10 cellular contexts compared by ENCODE assay signal in the genomic region with DNA sequence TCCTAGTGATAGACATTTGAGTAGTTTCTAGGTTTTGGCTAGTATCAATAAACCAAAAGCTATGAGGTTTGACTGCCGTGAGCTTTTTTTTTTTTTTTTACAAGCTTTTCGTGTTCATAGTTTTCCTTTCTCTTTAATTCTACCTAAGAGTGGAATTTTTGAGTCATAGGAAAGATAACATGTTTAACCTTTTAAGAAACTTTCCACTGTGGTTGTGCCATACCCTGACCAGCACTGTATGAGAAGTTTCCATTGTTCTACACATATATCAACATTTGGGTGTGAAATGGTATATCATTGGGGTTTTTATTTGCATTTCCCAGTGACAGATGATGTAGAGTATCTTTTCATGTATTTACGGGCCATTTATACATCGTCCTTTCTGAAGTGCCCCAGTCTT. TPM values are rescaled to one million over a fixed set of nuclear protein-coding genes. Genes with fewer than 3 reads are reported as not detected.
A peak's percentile ranks its signal among the peaks of the same experiment; 100 is the strongest.
DNase-seq lines count a peak whose midpoint lies in the region; ATAC-seq and TF ChIP-seq lines count a peak whose summit lies in the region.
"Had no signal": no experiment of that assay in that cellular context is flagged by ENCODE, and none has a peak within 500 bp of the region (broad histone marks: within the 10 kb centered on the region; RNA-seq: fewer than 3 reads in every experiment).

No MANE protein-coding gene starts in this region.

- peaks cover 1 to 5% of the 10 kb centered on the region in 2 experiments for H3K36me3 ChIP-seq in trophoblast cell (ENCODE audit: control insufficient read depth in 1 of 2, insufficient read depth in 2 of 2, low read length in 2 of 2)

- no peak for DNase-seq in activated CD4-positive, CD25-positive, alpha-beta regulatory T cell treated with anti-CD3 and anti-CD28 coated beads, Interleukin-2, amount 50 U/mL, for 72 hours
- peak; percentile 80 for DNase-seq in activated CD8-positive, alpha-beta T cell treated with anti-CD3 and anti-CD28 coated beads for 36 hours
- DNase-seq in trophoblast cell (peak; percentile 37 to 82), DMS 273 (lab: John Stamatoyannopoulos, UW; ENCODE audit: unreplicated experiment) (no peak), RKO (ENCODE audit: low spot score) (no peak), WTC11 (ENCODE audit: low spot score) (no peak)
- DNase-seq: caudate nucleus had no signal

- H3K4ac ChIP-seq in trophoblast cell (ENCODE audit: low read depth, low read length): no peak overlapping the region

- H2BK5ac ChIP-seq in trophoblast cell (ENCODE audit: low read depth, low read length, poor library complexity): no peak overlapping the region

- H4K12ac ChIP-seq in trophoblast cell (ENCODE audit: low read depth, low read length): no peak overlapping the region

- H3K27me3 ChIP-seq in trophoblast cell (ENCODE audit: insufficient read depth, low read length): no peaks in the 10 kb centered on the region

- no peaks in the 10 kb centered on the region for H3K4me1 ChIP-seq in trophoblast cell (ENCODE audit: control insufficient read depth in 1 of 2, insufficient read depth in 2 of 2, low read length in 2 of 2)

- no peak overlapping the region for H2BK12ac ChIP-seq in trophoblast cell (ENCODE audit: low read length)

- H3K4me3 Mint-ChIP-seq in activated CD8-positive, alpha-beta T cell treated with anti-CD3 and anti-CD28 coated beads for 36 hours: peak overlapping the region; percentile 49
- H3K4me3 Mint-ChIP-seq in WTC11: no peak overlapping the region

- POLR2A ChIA-PET in activated CD8-positive, alpha-beta T cell treated with anti-CD3 and anti-CD28 coated beads for 36 hours (lab: Charles Lee): interaction anchor here (0.6 to 3.1 kb wide), 8 partner anchors 11 to 288 kb away, joined by 3 to 20 read pairs (median 3); no protein-coding TSS in a partner anchor
- POLR2A ChIA-PET in WTC11 (lab: Charles Lee): no interaction called here

- H3K14ac ChIP-seq in trophoblast cell (ENCODE audit: low read length): no peak overlapping the region

- no peaks in the 10 kb centered on the region for H3K9me3 ChIP-seq in trophoblast cell (ENCODE audit: insufficient read depth, low read depth, low read length)

- peaks cover 71% of the 10 kb centered on the region for H3K36me3 Mint-ChIP-seq in activated CD8-positive, alpha-beta T cell treated with anti-CD3 and anti-CD28 coated beads for 36 hours (ENCODE audit: low read depth)
- peaks cover 25% of the 10 kb centered on the region for H3K36me3 Mint-ChIP-seq in WTC11

- no peak overlapping the region for H4K91ac ChIP-seq in trophoblast cell (ENCODE audit: low read depth, low read length)

- WGBS in trophoblast cell (ENCODE audit: extremely low coverage, insufficient coverage, insufficient read length): no CpG with 5 or more reads among the region's 4 CpGs

- TF ChIP-seq CTCF in activated CD8-positive, alpha-beta T cell treated with anti-CD3 and anti-CD28 coated beads for 36 hours (IDR thresholded peaks at IDR 0.05): no peak
- TF ChIP-seq CTCF in WTC11 (IDR thresholded peaks at IDR 0.05): no peak

- peaks cover 74% of the 10 kb centered on the region for H3K4me1 Mint-ChIP-seq in activated CD8-positive, alpha-beta T cell treated with anti-CD3 and anti-CD28 coated beads for 36 hours (ENCODE audit: low read depth)
- no peaks in the 10 kb centered on the region for H3K4me1 Mint-ChIP-seq in WTC11

- H3K9ac ChIP-seq in trophoblast cell (ENCODE audit: low read length): no peak overlapping the region

- H3K27me3 Mint-ChIP-seq in activated CD8-positive, alpha-beta T cell treated with anti-CD3 and anti-CD28 coated beads for 36 hours: no peaks in the 10 kb centered on the region
- H3K27me3 Mint-ChIP-seq in WTC11 (ENCODE audit: low read depth): no peaks in the 10 kb centered on the region

- no peak overlapping the region for H3K4me3 ChIP-seq in trophoblast cell (ENCODE audit: low read depth, low read length)

- H3K27ac ChIP-seq in trophoblast cell (ENCODE audit: low read depth, low read length): no peak overlapping the region
- H3K27ac ChIP-seq: 22Rv1 had no signal

- CTCF ChIA-PET in activated CD8-positive, alpha-beta T cell treated with anti-CD3 and anti-CD28 coated beads for 36 hours (lab: Charles Lee): interaction anchor here (0.7 to 1.6 kb wide), 4 partner anchors 8 to 19 kb away, joined by 3 to 5 read pairs (median 4); no protein-coding TSS in a partner anchor
- CTCF ChIA-PET in WTC11 (lab: Charles Lee): no interaction called here

- no peaks in the 10 kb centered on the region for H3K79me1 ChIP-seq in trophoblast cell (ENCODE audit: low read length)

- ATAC-seq in activated CD4-positive, CD25-positive, alpha-beta regulatory T cell treated with anti-CD3 and anti-CD28 coated beads, Interleukin-2, amount 50 U/mL, for 24 hours: peak; percentile 98
- ATAC-seq in HG02973 (IDR thresholded peaks at IDR 0.05; ENCODE audit: unreplicated experiment) (peak; percentile 93), WTC11 (no peak)
- peak; percentile 80 for ATAC-seq in activated CD8-positive, alpha-beta T cell treated with anti-CD3 and anti-CD28 coated beads for 36 hours

- H3K79me2 ChIP-seq in trophoblast cell (ENCODE audit: control insufficient read depth, insufficient read depth, low read length, poor library complexity): no peaks in the 10 kb centered on the region

- no peak overlapping the region for H4K8ac ChIP-seq in trophoblast cell (ENCODE audit: low read depth, low read length)

- H2AK5ac ChIP-seq in trophoblast cell (ENCODE audit: low read length): no peak overlapping the region

- no peak overlapping the region for H2AFZ ChIP-seq in trophoblast cell (ENCODE audit: insufficient read depth, low read length, poor library complexity)

- H3K9me3 Mint-ChIP-seq in activated CD8-positive, alpha-beta T cell treated with anti-CD3 and anti-CD28 coated beads for 36 hours: peaks cover 4% of the 10 kb centered on the region
- peaks cover 8% of the 10 kb centered on the region for H3K9me3 Mint-ChIP-seq in WTC11

- H3K23ac ChIP-seq in trophoblast cell (ENCODE audit: low read length): no peak overlapping the region

- no peak overlapping the region for H2BK120ac ChIP-seq in trophoblast cell (ENCODE audit: insufficient read depth, low read length, poor library complexity)

- H3K4me2 ChIP-seq in trophoblast cell (ENCODE audit: low read length): no peak overlapping the region

- intact Hi-C loops in activated CD8-positive, alpha-beta T cell treated with anti-CD3 and anti-CD28 coated beads for 36 hours (cut with micrococcal nuclease): no loop called here

- H3K27ac Mint-ChIP-seq in activated CD8-positive, alpha-beta T cell treated with anti-CD3 and anti-CD28 coated beads for 36 hours: peak overlapping the region; percentile 98
- H3K27ac Mint-ChIP-seq in WTC11: no peak overlapping the region

- H3K18ac ChIP-seq in trophoblast cell (ENCODE audit: low read length): no peak overlapping the region

TF ChIP-seq in WTC11, 78 proteins besides CTCF, POLR2A, EP300 and RAD21 (continues in another document):
- TF ChIP-seq, protein P1, sequence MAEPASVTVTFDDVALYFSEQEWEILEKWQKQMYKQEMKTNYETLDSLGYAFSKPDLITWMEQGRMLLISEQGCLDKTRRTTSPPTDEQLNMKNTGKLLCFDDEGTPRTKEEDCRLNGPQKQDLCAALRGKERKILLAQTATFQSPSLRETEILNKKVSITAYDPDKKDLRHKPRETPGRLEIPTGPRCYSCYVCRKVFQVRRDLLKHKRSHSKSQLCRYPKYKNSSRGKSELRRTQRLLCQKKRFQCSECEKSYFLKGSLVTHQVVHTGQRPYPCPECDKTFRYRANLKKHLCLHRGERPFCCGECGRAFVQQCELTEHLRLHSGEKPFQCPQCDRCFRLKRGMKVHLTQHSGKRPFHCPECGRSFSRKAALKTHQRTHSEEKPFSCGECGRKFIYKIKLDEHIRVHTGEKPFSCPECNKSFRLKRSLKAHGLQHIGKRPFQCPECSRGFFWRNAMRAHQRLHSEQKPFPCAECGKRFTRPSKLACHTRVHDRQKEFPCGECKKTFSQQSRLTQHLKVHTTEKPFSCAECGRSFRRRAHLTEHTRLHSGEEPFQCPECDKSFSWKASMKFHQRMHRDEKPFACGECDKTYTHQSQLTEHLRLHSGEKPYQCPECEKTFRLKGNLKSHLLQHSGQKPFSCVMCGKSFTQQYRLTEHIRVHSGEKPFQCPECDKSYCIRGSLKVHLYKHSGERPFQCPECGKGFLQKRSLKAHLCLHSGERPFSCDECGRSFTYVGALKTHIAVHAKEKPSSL (CRISPR knock-in tag; conservative IDR thresholded peaks at IDR 0.05): no peak
- TF ChIP-seq, protein P2, sequence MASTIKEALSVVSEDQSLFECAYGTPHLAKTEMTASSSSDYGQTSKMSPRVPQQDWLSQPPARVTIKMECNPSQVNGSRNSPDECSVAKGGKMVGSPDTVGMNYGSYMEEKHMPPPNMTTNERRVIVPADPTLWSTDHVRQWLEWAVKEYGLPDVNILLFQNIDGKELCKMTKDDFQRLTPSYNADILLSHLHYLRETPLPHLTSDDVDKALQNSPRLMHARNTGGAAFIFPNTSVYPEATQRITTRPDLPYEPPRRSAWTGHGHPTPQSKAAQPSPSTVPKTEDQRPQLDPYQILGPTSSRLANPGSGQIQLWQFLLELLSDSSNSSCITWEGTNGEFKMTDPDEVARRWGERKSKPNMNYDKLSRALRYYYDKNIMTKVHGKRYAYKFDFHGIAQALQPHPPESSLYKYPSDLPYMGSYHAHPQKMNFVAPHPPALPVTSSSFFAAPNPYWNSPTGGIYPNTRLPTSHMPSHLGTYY (CRISPR knock-in tag; IDR thresholded peaks at IDR 0.05): no peak
- TF ChIP-seq FOXJ3 (CRISPR knock-in tag; IDR thresholded peaks at IDR 0.05; ENCODE audit: borderline replicate concordance) (no peak), MYBL2 (CRISPR knock-in tag; IDR thresholded peaks at IDR 0.05) (no peak)

RNA-seq across cellular contexts. Expression of a gene that starts 31.7 kb away (rescaled TPM):
- total RNA-seq in activated CD8-positive, alpha-beta T cell treated with anti-CD3 and anti-CD28 coated beads for 36 hours: 10 to 100 TPM; 96.5 to 99.5 TPM
- polyA plus RNA-seq in trophoblast cell (2013): 37.2 and 37.5 TPM in 2 replicates
- 48.8 to 50.6 TPM (median 49.5 TPM) in 3 replicates for total RNA-seq in WTC11 (2021)

Comparison
In these comparisons a context has a peak if more than half of its experiments do, and no peak if none do; other contexts are left out.
1. DNase-seq: peak in activated CD8-positive, alpha-beta T cell treated with anti-CD3 and anti-CD28 coated beads for 36 hours (single experiment) and trophoblast cell (2 of 2); none in activated CD4-positive, CD25-positive, alpha-beta regulatory T cell treated with anti-CD3 and anti-CD28 coated beads, Interleukin-2, amount 50 U/mL, for 72 hours (single experiment), DMS 273 (single experiment), RKO (single experiment) and WTC11 (single experiment).